ENCODE assay signal across 1 cellular context in genomic region chr1:201016943-201017827, GRCh38.
TF ChIP-seq lines count a peak whose summit lies in the region.

No MANE protein-coding gene starts in this region.

TF ChIP-seq in SK-N-SH, 30 proteins besides CTCF, POLR2A, EP300 and RAD21 (continued from another document):
- TF ChIP-seq USF1 (IDR thresholded peaks at IDR 0.05; ENCODE audit: borderline replicate concordance, low read depth) (no peak), MAX (IDR thresholded peaks at IDR 0.05; ENCODE audit: low read depth) (no peak), SMC3 (IDR thresholded peaks at IDR 0.05; ENCODE audit: low read depth, low read length) (no peak)
